Comparison of ENCODE assay signal across 8 cellular contexts in the genomic region with DNA sequence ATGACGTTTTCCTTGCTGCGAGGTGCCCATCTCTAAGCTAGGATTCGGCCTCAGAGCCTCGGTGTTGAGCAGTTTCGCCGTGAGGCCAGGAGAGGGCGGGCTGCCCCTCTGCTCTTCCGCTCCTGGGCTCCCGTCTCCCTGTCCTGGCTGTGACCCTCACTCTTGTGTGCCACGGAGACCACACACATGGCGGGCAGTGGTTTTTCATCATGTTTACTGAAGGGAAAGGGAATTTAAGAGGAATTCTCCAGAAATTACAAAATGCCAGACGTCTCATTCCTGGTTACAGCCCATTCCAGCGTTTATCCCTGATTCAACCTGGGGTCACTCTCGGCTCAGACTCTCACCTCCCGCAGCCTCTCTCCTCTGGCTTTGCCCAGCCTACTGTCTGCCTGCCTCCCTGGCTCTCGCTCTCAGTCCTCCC.
DNase-seq lines count a peak whose midpoint lies in the region; ATAC-seq and TF ChIP-seq lines count a peak whose summit lies in the region.

No MANE protein-coding gene starts in this region.

- TF ChIP-seq CTCF in AG04449 (IDR thresholded peaks at IDR 0.05; ENCODE audit: insufficient read depth, low read length, missing control alignments) (peak; percentile 99), GM12873 (IDR thresholded peaks at IDR 0.05; ENCODE audit: insufficient read depth, low read depth, low read length, missing control alignments) (peak; percentile 58), astrocyte of the cerebellum (IDR thresholded peaks at IDR 0.05; ENCODE audit: low read depth, low read length, missing control alignments) (peak; percentile 90), omental fat pad (IDR thresholded peaks at IDR 0.05) (no peak)

- POLR2A ChIA-PET in AG04449 (lab: Yijun Ruan, JAX), result interaction anchor here (0.6 kb wide), 1 partner anchor 232 kb away, joined by 3 read pairs; no protein-coding TSS in a partner anchor

- in situ Hi-C loops in astrocyte of the cerebellum (cut with HindIII; ENCODE audit: low sequenced_read_pairs), result no loop called here

- H3K9me3 ChIP-seq in aorta (ENCODE audit: control insufficient read depth, low read length), result no peaks in the 10 kb centered on the region

- no peak overlapping the region for H3K27ac ChIP-seq in aorta (ENCODE audit: low read depth in 1 of 2, low read length in 2 of 2)

- no peaks in the 10 kb centered on the region for H3K27me3 ChIP-seq in aorta (ENCODE audit: control insufficient read depth in 1 of 2, insufficient read depth in 2 of 2, low read length in 1 of 2)

- peak overlapping the region; percentile 13 for H3K4me3 ChIP-seq in AG04449 (ENCODE audit: low read depth, low read length)
- peak overlapping the region; percentile 14 for H3K4me3 ChIP-seq in astrocyte of the cerebellum (ENCODE audit: low read depth, low read length)
- no peak overlapping the region for H3K4me3 ChIP-seq in aorta (ENCODE audit: low read length in 2 of 2)

- DNase-seq in AG04449 (ENCODE audit: low read depth, low spot score) (peak; percentile 77), NCI-H146 (lab: John Stamatoyannopoulos, UW) (peak; percentile 67), astrocyte of the cerebellum (ENCODE audit: low read depth) (peak; percentile 48), iris pigment epithelial cell (ENCODE audit: low read depth) (peak; percentile 49), aorta (peak in 1 of 2 donors; percentile 75), omental fat pad (ENCODE audit: low spot score) (no peak)

- 2 to 4% methylated on average over 16 of the region's 16 CpGs for WGBS in aorta, 2 donors

- H3K36me3 ChIP-seq in aorta (ENCODE audit: control insufficient read depth in 1 of 2, insufficient read depth in 2 of 2, low read length in 1 of 2), result no peaks in the 10 kb centered on the region

- intact Hi-C loops in aorta (cut with DNase I), result no loop called here

- CTCF ChIA-PET in AG04449 (lab: Yijun Ruan, JAX), result interaction anchor here (0.6 to 4.5 kb wide), 30 partner anchors 9 to 1184 kb away, joined by 3 to 39 read pairs (median 4); no protein-coding TSS in a partner anchor

- ATAC-seq in aorta (ENCODE audit: low FRiP score) (peak; percentile 71), GM19328 (IDR thresholded peaks at IDR 0.05; ENCODE audit: unreplicated experiment) (no peak), omental fat pad (ENCODE audit: low FRiP score) (no peak)

- no peaks in the 10 kb centered on the region for H3K4me1 ChIP-seq in aorta (ENCODE audit: control insufficient read depth in 1 of 2, insufficient read depth in 2 of 2, low read length in 2 of 2)

Comparison
In these comparisons a context has a peak if more than half of its experiments do, and no peak if none do; other contexts are left out.
1. H3K4me3 ChIP-seq: peak in AG04449 (single experiment) and astrocyte of the cerebellum (single experiment); none in aorta (0 of 2).
2. CTCF ChIP-seq: peak in AG04449 (single experiment), GM12873 (single experiment) and astrocyte of the cerebellum (single experiment); none in omental fat pad (0 of 3).